In the genomic region with DNA sequence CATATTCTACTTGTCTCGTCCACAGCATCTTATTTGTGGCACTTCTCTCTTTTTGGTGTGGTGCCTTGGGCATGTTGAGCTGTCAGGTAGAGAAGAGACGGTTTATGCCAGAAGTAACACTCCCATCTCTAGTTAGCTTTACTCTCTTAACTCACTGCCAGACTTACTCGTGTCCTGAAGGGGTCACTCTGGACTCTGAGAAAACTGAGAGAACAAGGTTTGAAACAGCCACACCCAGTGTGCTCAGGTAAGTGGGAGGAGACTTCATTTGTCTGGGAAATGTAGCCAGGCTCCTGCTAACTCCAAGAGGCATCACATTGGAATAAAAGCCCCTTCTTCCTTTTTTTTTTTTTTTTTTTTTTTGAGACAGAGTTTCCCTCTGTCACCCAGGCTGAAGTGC, we compare ENCODE assay signal across 31 cellular contexts.
"Had no signal": no experiment of that assay in that cellular context is flagged by ENCODE, and none has a peak within 500 bp of the region (broad histone marks: within the 10 kb centered on the region; RNA-seq: fewer than 3 reads in every experiment).

No MANE protein-coding gene starts in this region.

- H2AFZ ChIP-seq: PC-9 had no signal

- H3K27me3 ChIP-seq: ascending aorta, SJCRH30 had no signal

- H3K4me3 Mint-ChIP-seq: activated CD4-positive, alpha-beta memory T cell treated with anti-CD3 and anti-CD28 coated beads, Interleukin-2, amount 10 ng/mL, durations not matched to agents 7 days and 5 days; activated CD8-positive, alpha-beta memory T cell treated with anti-CD3 and anti-CD28 coated beads, Interleukin-2, amount 10 ng/mL, durations not matched to agents 7 days and 5 days; activated naive CD8-positive, alpha-beta T cell treated with anti-CD3 and anti-CD28 coated beads for 36 hours had no signal

- H3K36me3 Mint-ChIP-seq: activated CD8-positive, alpha-beta memory T cell treated with anti-CD3 and anti-CD28 coated beads, Interleukin-2, amount 10 ng/mL, durations not matched to agents 7 days and 5 days; activated naive CD8-positive, alpha-beta T cell treated with anti-CD3 and anti-CD28 coated beads for 36 hours had no signal

- H3K9me3 Mint-ChIP-seq: activated CD4-positive, alpha-beta memory T cell treated with anti-CD3 and anti-CD28 coated beads, Interleukin-2, amount 10 ng/mL, durations not matched to agents 7 days and 5 days; activated naive CD8-positive, alpha-beta T cell treated with anti-CD3 and anti-CD28 coated beads for 36 hours had no signal

- H3K4me1 Mint-ChIP-seq: activated CD8-positive, alpha-beta memory T cell treated with anti-CD3 and anti-CD28 coated beads, Interleukin-2, amount 10 ng/mL, durations not matched to agents 7 days and 5 days; activated naive CD8-positive, alpha-beta T cell treated with anti-CD3 and anti-CD28 coated beads for 36 hours had no signal

- H3K27ac ChIP-seq: ascending aorta, PC-9, RWPE1, SJCRH30, SK-N-MC, WERI-Rb-1 had no signal

- H3K27ac Mint-ChIP-seq: activated CD4-positive, alpha-beta memory T cell treated with anti-CD3 and anti-CD28 coated beads, Interleukin-2, amount 10 ng/mL, durations not matched to agents 7 days and 5 days; activated CD8-positive, alpha-beta memory T cell treated with anti-CD3 and anti-CD28 coated beads, Interleukin-2, amount 10 ng/mL, durations not matched to agents 7 days and 5 days; activated naive CD8-positive, alpha-beta T cell treated with anti-CD3 and anti-CD28 coated beads for 36 hours had no signal

- H3K4me3 ChIP-seq: ascending aorta, PC-9, SJCRH30, SK-N-MC had no signal

- H3K4me2 ChIP-seq: PC-9 had no signal

- FAIRE-seq: RCC 7860 had no signal

- H3K36me3 ChIP-seq: ascending aorta, SJCRH30, WERI-Rb-1 had no signal

- H3K9me3 ChIP-seq: ascending aorta, SJCRH30 had no signal

- H3K4me1 ChIP-seq: ascending aorta had no signal

- DNase-seq: activated CD4-positive, alpha-beta memory T cell treated with anti-CD3 and anti-CD28 coated beads, Interleukin-2, amount 10 ng/mL, durations not matched to agents 7 days and 5 days; activated CD4-positive, alpha-beta T cell treated with anti-CD3 and anti-CD28 coated beads for 1 hour; activated CD4-positive, alpha-beta T cell treated with anti-CD3 and anti-CD28 coated beads for 48 hours; activated CD4-positive, CD25-positive, alpha-beta regulatory T cell; activated CD8-positive, alpha-beta memory T cell treated with anti-CD3 and anti-CD28 coated beads for 24 hours; activated CD8-positive, alpha-beta memory T cell treated with anti-CD3 and anti-CD28 coated beads, Interleukin-2, amount 10 ng/mL, durations not matched to agents 7 days and 5 days; activated CD8-positive, alpha-beta memory T cell treated with anti-CD3 and anti-CD28 coated beads, Interleukin-2, amount 50 U/mL, for 48 hours; activated effector memory CD4-positive, alpha-beta T cell treated with Interleukin-2 at 50 U/mL for 16 hours; activated naive CD4-positive, alpha-beta T cell treated with anti-CD3 and anti-CD28 coated beads, Interleukin-2, amount 50 U/mL, for 16 hours; activated naive CD8-positive, alpha-beta T cell treated with anti-CD3 and anti-CD28 coated beads for 36 hours; activated T-cell treated with anti-CD3 and anti-CD28 coated beads, Interleukin-2, amount 50 U/mL, for 48 hours; amniotic stem cell; Kasumi-1; KG1; NCI-H1092 treated with DMSO at 0.1 percent for 48 hours; NCI-H1694 treated with DMSO at 0.1 percent for 48 hours; NCI-H2029 treated with DMSO at 0.1 percent for 48 hours; NCI-H2171 treated with DMSO at 0.1 percent for 48 hours; NCI-H2227 treated with DMSO at 0.1 percent for 48 hours; NCI-H446; NCI-H510A treated with DMSO at 0.1 percent for 48 hours; NCI-H526 treated with DMSO at 0.1 percent for 48 hours; PC-9; SHP77; SJCRH30; T1000; WERI-Rb-1 had no signal
